ENCODE assay signal across 1 cellular context in the genomic region with DNA sequence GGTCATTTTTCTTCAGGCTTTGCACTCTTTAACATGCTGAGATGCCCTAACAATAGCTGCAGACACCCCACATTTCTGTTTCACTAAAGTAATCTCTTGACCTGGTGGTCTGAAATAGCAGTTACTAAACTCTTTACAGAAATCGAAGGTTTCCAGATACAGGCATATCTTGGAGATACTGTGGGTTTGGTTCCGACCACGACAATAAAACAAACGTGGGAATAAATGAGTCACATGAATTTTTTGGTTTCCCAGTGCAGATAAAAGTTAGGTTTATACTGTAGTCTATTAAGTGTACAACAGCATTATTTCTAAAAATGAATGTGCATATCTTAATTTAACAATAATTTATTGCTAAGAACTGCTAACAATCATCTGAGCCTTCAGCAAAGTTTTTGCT.
TF ChIP-seq lines count a peak whose summit lies in the region.

No MANE protein-coding gene starts in this region.

TF ChIP-seq in SK-N-SH treated with all-trans-retinoic acid at 6 μM for 48 hours, 23 proteins besides CTCF, POLR2A, EP300 and RAD21 (continued from another document):
- TF ChIP-seq, protein P1, sequence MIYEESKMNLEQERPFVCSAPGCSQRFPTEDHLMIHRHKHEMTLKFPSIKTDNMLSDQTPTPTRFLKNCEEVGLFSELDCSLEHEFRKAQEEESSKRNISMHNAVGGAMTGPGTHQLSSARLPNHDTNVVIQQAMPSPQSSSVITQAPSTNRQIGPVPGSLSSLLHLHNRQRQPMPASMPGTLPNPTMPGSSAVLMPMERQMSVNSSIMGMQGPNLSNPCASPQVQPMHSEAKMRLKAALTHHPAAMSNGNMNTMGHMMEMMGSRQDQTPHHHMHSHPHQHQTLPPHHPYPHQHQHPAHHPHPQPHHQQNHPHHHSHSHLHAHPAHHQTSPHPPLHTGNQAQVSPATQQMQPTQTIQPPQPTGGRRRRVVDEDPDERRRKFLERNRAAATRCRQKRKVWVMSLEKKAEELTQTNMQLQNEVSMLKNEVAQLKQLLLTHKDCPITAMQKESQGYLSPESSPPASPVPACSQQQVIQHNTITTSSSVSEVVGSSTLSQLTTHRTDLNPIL (CRISPR knock-in tag; IDR thresholded peaks at IDR 0.05; ENCODE audit: low read depth) = no peak
- TF ChIP-seq PPARA (CRISPR knock-in tag; IDR thresholded peaks at IDR 0.05; ENCODE audit: borderline replicate concordance) = no peak
- no peak for TF ChIP-seq ZNF565 (CRISPR knock-in tag; conservative IDR thresholded peaks at IDR 0.05; ENCODE audit: low read depth)
- TF ChIP-seq SNAI2 (CRISPR knock-in tag; IDR thresholded peaks at IDR 0.05) = no peak
